In the genomic region with DNA sequence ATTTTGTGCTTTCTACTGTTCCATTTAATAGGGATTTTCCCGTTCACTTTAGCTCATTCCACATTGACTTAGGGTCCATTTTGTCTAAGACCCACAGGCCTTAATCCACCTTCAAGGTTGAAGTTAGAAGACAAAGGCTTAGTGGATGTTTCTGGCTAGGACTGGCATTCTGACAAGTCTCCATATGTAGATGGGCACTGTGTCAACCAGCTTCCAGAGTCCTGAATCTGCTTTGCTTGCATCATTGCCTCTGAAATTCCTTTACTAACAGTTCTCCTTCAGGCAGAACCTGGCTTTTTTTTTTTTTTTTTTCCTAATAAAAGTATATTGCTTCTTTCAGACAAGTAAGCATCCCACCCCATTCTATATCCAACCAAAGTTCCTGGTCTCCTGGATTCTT, we compare ENCODE assay signal across 8 cellular contexts.
DNase-seq lines count a peak whose midpoint lies in the region; ATAC-seq and TF ChIP-seq lines count a peak whose summit lies in the region.

No MANE protein-coding gene starts in this region.

- no peaks in the 10 kb centered on the region for H3K36me3 ChIP-seq in suprapubic skin

- H3K4me1 ChIP-seq in suprapubic skin: peaks cover 41% of the 10 kb centered on the region

- no peaks in the 10 kb centered on the region for H3K27me3 Mint-ChIP-seq in activated CD8-positive, alpha-beta memory T cell treated with anti-CD3 and anti-CD28 coated beads, Interleukin-2, amount 10 ng/mL, durations not matched to agents 7 days and 5 days

- H3K9me3 Mint-ChIP-seq in activated CD8-positive, alpha-beta memory T cell treated with anti-CD3 and anti-CD28 coated beads, Interleukin-2, amount 10 ng/mL, durations not matched to agents 7 days and 5 days (ENCODE audit: low read depth): no peaks in the 10 kb centered on the region

- no peaks in the 10 kb centered on the region for H3K27me3 ChIP-seq in suprapubic skin

- peak overlapping the region; percentile 38 for H3K4me3 Mint-ChIP-seq in activated CD8-positive, alpha-beta memory T cell treated with anti-CD3 and anti-CD28 coated beads, Interleukin-2, amount 10 ng/mL, durations not matched to agents 7 days and 5 days

- no peak for TF ChIP-seq CTCF in fibroblast of the aortic adventitia (IDR thresholded peaks at IDR 0.05; ENCODE audit: insufficient read depth, low read length)
- no peak for TF ChIP-seq CTCF in suprapubic skin (IDR thresholded peaks at IDR 0.05)

- H3K9me3 ChIP-seq in suprapubic skin: no peaks in the 10 kb centered on the region

- in situ Hi-C loops in SK-MEL-5 (cut with HindIII; ENCODE audit: low pct_unique_long_range_greater_than_20kb, low sequenced_read_pairs): no loop called here

- 93% methylated on average over 1 of the region's 1 CpG for WGBS in suprapubic skin

- TF ChIP-seq EP300 in suprapubic skin (IDR thresholded peaks at IDR 0.05): no peak

- CTCF ChIA-PET in activated CD8-positive, alpha-beta memory T cell treated with anti-CD3 and anti-CD28 coated beads, Interleukin-2, amount 10 ng/mL, durations not matched to agents 7 days and 5 days (lab: Charles Lee): interaction anchor here (0.7 to 4.0 kb wide), 15 partner anchors 10 to 129 kb away, joined by 3 to 28 read pairs (median 10); no protein-coding TSS in a partner anchor

- peak overlapping the region; percentile 82 for H3K27ac Mint-ChIP-seq in activated CD8-positive, alpha-beta memory T cell treated with anti-CD3 and anti-CD28 coated beads, Interleukin-2, amount 10 ng/mL, durations not matched to agents 7 days and 5 days

- no peak for ATAC-seq in activated CD8-positive, alpha-beta memory T cell treated with anti-CD3 and anti-CD28 coated beads, Interleukin-2, amount 10 ng/mL, durations not matched to agents 7 days and 5 days
- no peak for ATAC-seq in GM19324 (IDR thresholded peaks at IDR 0.05; ENCODE audit: low FRiP score, unreplicated experiment)

- no peaks in the 10 kb centered on the region for H3K36me3 Mint-ChIP-seq in activated CD8-positive, alpha-beta memory T cell treated with anti-CD3 and anti-CD28 coated beads, Interleukin-2, amount 10 ng/mL, durations not matched to agents 7 days and 5 days

- TF ChIP-seq POLR2A in suprapubic skin (IDR thresholded peaks at IDR 0.05): no peak

- H3K4me3 ChIP-seq in fibroblast of the aortic adventitia (ENCODE audit: low read depth, low read length): no peak overlapping the region
- H3K4me3 ChIP-seq in suprapubic skin: no peak overlapping the region

- DNase-seq in activated CD8-positive, alpha-beta memory T cell treated with anti-CD3 and anti-CD28 coated beads, Interleukin-2, amount 10 ng/mL, durations not matched to agents 7 days and 5 days: no peak
- no peak for DNase-seq in activated CD8-positive, alpha-beta memory T cell treated with anti-CD3 and anti-CD28 coated beads, Interleukin-2, amount 50 U/mL, for 48 hours
- DNase-seq in SK-MEL-5 (ENCODE audit: low read depth, low spot score) (peak; percentile 15), fibroblast of the aortic adventitia (ENCODE audit: low read depth) (peak; percentile 84), suprapubic skin (ENCODE audit: low spot score in 2 of 2) (no peak), activated gamma-delta T cell (lab: John Stamatoyannopoulos, UW) (no peak)
- no peak for DNase-seq in activated T-cell treated with anti-CD3 and anti-CD28 coated beads, Interleukin-2, amount 50 U/mL, for 48 hours

- peak overlapping the region; percentile 67 for H3K27ac ChIP-seq in suprapubic skin

- H3K4me1 Mint-ChIP-seq in activated CD8-positive, alpha-beta memory T cell treated with anti-CD3 and anti-CD28 coated beads, Interleukin-2, amount 10 ng/mL, durations not matched to agents 7 days and 5 days: peaks cover 33% of the 10 kb centered on the region

Comparison
In these comparisons a context has a peak if more than half of its experiments do, and no peak if none do; other contexts are left out.
1. DNase-seq: peak in SK-MEL-5 (single experiment) and fibroblast of the aortic adventitia (single experiment); none in activated CD8-positive, alpha-beta memory T cell treated with anti-CD3 and anti-CD28 coated beads, Interleukin-2, amount 10 ng/mL, durations not matched to agents 7 days and 5 days (single experiment), activated CD8-positive, alpha-beta memory T cell treated with anti-CD3 and anti-CD28 coated beads, Interleukin-2, amount 50 U/mL, for 48 hours (single experiment), suprapubic skin (0 of 2), activated gamma-delta T cell (single experiment) and activated T-cell treated with anti-CD3 and anti-CD28 coated beads, Interleukin-2, amount 50 U/mL, for 48 hours (0 of 2).